In genomic region chr4:83536649-83537352, GRCh38 we compare ENCODE assay signal across 8 cellular contexts. TPM values are rescaled to one million over a fixed set of nuclear protein-coding genes. Genes with fewer than 3 reads are reported as not detected.
A peak's percentile ranks its signal among the peaks of the same experiment; 100 is the strongest.
DNase-seq lines count a peak whose midpoint lies in the region; ATAC-seq and TF ChIP-seq lines count a peak whose summit lies in the region.

No MANE protein-coding gene starts in this region.

- no peak overlapping the region for H4K91ac ChIP-seq in neuronal stem cell (ENCODE audit: low read depth, low read length, poor library complexity)

- peaks cover 13% of the 10 kb centered on the region for H4K20me1 ChIP-seq in PC-3 (ENCODE audit: low read length)

- peaks cover 0 to 9% (median 0%) of the 10 kb centered on the region in 3 donors for H3K36me3 Mint-ChIP-seq in CD8-positive, alpha-beta memory T cell

- H3K4ac ChIP-seq in neuronal stem cell (ENCODE audit: low read length): no peak overlapping the region

- peaks cover 6 to 15% of the 10 kb centered on the region in 2 donors for H3K27me3 Mint-ChIP-seq in CD8-positive, alpha-beta memory T cell

- no peak overlapping the region for H3K27ac ChIP-seq in CD8-positive, alpha-beta memory T cell (ENCODE audit: low read depth, low read length)
- H3K27ac ChIP-seq in PC-3 (ENCODE audit: low read length) (peak overlapping the region; percentile 80), epithelial cell of prostate (peak overlapping the region; percentile 73), neuronal stem cell (replicated peaks; ENCODE audit: low read length) (no peak overlapping the region)

- H3K4me1 ChIP-seq in CD8-positive, alpha-beta memory T cell (ENCODE audit: insufficient read depth, low read length): peaks cover 8% of the 10 kb centered on the region
- H3K4me1 ChIP-seq in PC-3 (ENCODE audit: insufficient read depth, low read length) (peaks cover 33% of the 10 kb centered on the region), neuronal stem cell (ENCODE audit: control insufficient read depth in 2 of 2, insufficient read depth in 1 of 2, low read depth in 1 of 2, low read length in 2 of 2) (peaks cover 4 to 14% of the 10 kb centered on the region in 2 donors)

- H3F3A ChIP-seq in PC-3 (ENCODE audit: low read length, unreplicated experiment): no peaks in the 10 kb centered on the region

- H3K4me3 ChIP-seq in CD8-positive, alpha-beta memory T cell (ENCODE audit: low read length): peak overlapping the region; percentile 72
- H3K4me3 ChIP-seq in PC-3 (ENCODE audit: low read length): peak overlapping the region; percentile 91
- H3K4me3 ChIP-seq in neuronal stem cell (ENCODE audit: low read length in 2 of 2): peak overlapping the region; percentile 36 to 79

- no peak for ATAC-seq in PC-3
- ATAC-seq in HG02938 (IDR thresholded peaks at IDR 0.05; ENCODE audit: unreplicated experiment): no peak

- H3K9ac ChIP-seq in PC-3 (ENCODE audit: low read length): peak overlapping the region; percentile 83
- H3K9ac ChIP-seq in neuronal stem cell (ENCODE audit: low read depth, low read length, poor library complexity): no peak overlapping the region

- POLR2A ChIA-PET in CD8-positive, alpha-beta memory T cell (lab: Charles Lee): interaction anchor here (1.7 kb wide), 1 partner anchor 51 kb away, joined by 5 read pairs; the partner anchor contains the start of gene ABRAXAS1
- POLR2A ChIA-PET in PC-3 (lab: Charles Lee; ENCODE audit: unreplicated experiment): interaction anchor here (1.1 kb wide), 1 partner anchor 17 kb away, joined by 4 read pairs; no protein-coding TSS in a partner anchor

- H3K27me3 ChIP-seq in CD8-positive, alpha-beta memory T cell (ENCODE audit: insufficient read depth, low read length, poor library complexity, severe bottlenecking): no peaks in the 10 kb centered on the region
- H3K27me3 ChIP-seq in PC-3 (ENCODE audit: low read length) (no peaks in the 10 kb centered on the region), neuronal stem cell (ENCODE audit: control insufficient read depth in 3 of 3, insufficient read depth in 3 of 3, low read depth in 1 of 3, low read length in 3 of 3) (peaks cover 9 to 82% (median 47%) of the 10 kb centered on the region in 3 experiments)

- no peak overlapping the region for H2BK5ac ChIP-seq in neuronal stem cell (ENCODE audit: low read length)

- H2BK12ac ChIP-seq in neuronal stem cell (ENCODE audit: low read length): no peak overlapping the region

- WGBS in neuronal stem cell (ENCODE audit: extremely low coverage in 2 of 2, insufficient read length in 2 of 2, insufficient replicate concordance in 1 of 2), 2 donors: no CpG with 5 or more reads among the region's 27 CpGs

- H2BK120ac ChIP-seq in neuronal stem cell (ENCODE audit: low read depth, low read length): no peak overlapping the region

- H3K4me2 ChIP-seq in PC-3 (ENCODE audit: low read length): peak overlapping the region; percentile 97
- H3K4me2 ChIP-seq in neuronal stem cell (ENCODE audit: insufficient read depth, low read length, poor library complexity, severe bottlenecking): peak overlapping the region; percentile 82

- no peaks in the 10 kb centered on the region for H3K36me3 ChIP-seq in CD8-positive, alpha-beta memory T cell (ENCODE audit: insufficient read depth, low read length)
- H3K36me3 ChIP-seq in PC-3 (ENCODE audit: low read depth, low read length): no peaks in the 10 kb centered on the region
- no peaks in the 10 kb centered on the region for H3K36me3 ChIP-seq in neuronal stem cell (replicated peaks in 1 of 2; ENCODE audit: control insufficient read depth in 2 of 2, insufficient read depth in 2 of 2, low read length in 2 of 2)

- H3K27ac Mint-ChIP-seq in CD8-positive, alpha-beta memory T cell: peak overlapping the region in 6 of 8 donors; percentile 2 to 84 (median 20)

- no peak for DNase-seq in CD8-positive, alpha-beta memory T cell
- DNase-seq in PC-3 (no peak), epithelial cell of prostate (ENCODE audit: low read depth, low spot score) (no peak), neuronal stem cell (ENCODE audit: low spot score) (peak; percentile 4), SK-N-DZ (ENCODE audit: low spot score) (no peak), HPDE6-E6E7 (ENCODE audit: extremely low spot score) (no peak), mesenteric fat pad (ENCODE audit: low spot score) (no peak)

- no peak overlapping the region for H2AK5ac ChIP-seq in neuronal stem cell (ENCODE audit: low read depth, low read length)

- CTCF ChIA-PET in CD8-positive, alpha-beta memory T cell (lab: Charles Lee): interaction anchor here (1.4 to 1.6 kb wide), 2 partner anchors 12 to 47 kb away, joined by 4 to 7 read pairs; no protein-coding TSS in a partner anchor
- CTCF ChIA-PET in PC-3 (lab: Charles Lee): no interaction called here

- BruUV-seq in PC-3 (replicated peaks; lab: Mats Ljungman, UMichigan): TSS peak; percentile 32

- H3K14ac ChIP-seq in neuronal stem cell (ENCODE audit: low read length): no peak overlapping the region

- H3K79me2 ChIP-seq in PC-3 (ENCODE audit: low read length): peaks cover 58% of the 10 kb centered on the region

- H2BK15ac ChIP-seq in neuronal stem cell (ENCODE audit: low read length): no peak overlapping the region

- H3K4me1 Mint-ChIP-seq in CD8-positive, alpha-beta memory T cell: peaks cover 17 to 37% (median 18%) of the 10 kb centered on the region in 3 donors

- H3K9me2 ChIP-seq in PC-3 (replicated peaks; ENCODE audit: low read length): no peaks in the 10 kb centered on the region

- peak overlapping the region; percentile 71 for H2AFZ ChIP-seq in PC-3 (ENCODE audit: low read length)
- H2AFZ ChIP-seq in neuronal stem cell (ENCODE audit: low read length): peak overlapping the region; percentile 92

- TF ChIP-seq CTCF in PC-3 (conservative IDR thresholded peaks at IDR 0.05; ENCODE audit: low read depth, low read length): no peak

- peak overlapping the region; percentile 87 to 97 (median 93) for H3K4me3 Mint-ChIP-seq in CD8-positive, alpha-beta memory T cell

- H3K18ac ChIP-seq in neuronal stem cell (ENCODE audit: low read length): no peak overlapping the region

- no peaks in the 10 kb centered on the region for H3K9me3 Mint-ChIP-seq in CD8-positive, alpha-beta memory T cell

- no peaks in the 10 kb centered on the region for H3K79me1 ChIP-seq in neuronal stem cell (ENCODE audit: low read depth, low read length)

- peak overlapping the region; percentile 74 for H3K23ac ChIP-seq in neuronal stem cell (ENCODE audit: low read depth, low read length, poor library complexity)

- H3K9me3 ChIP-seq in CD8-positive, alpha-beta memory T cell (ENCODE audit: low read length): no peaks in the 10 kb centered on the region
- H3K9me3 ChIP-seq in PC-3 (ENCODE audit: low read length): no peaks in the 10 kb centered on the region
- H3K9me3 ChIP-seq in neuronal stem cell (replicated peaks in 1 of 2; ENCODE audit: control insufficient read depth in 2 of 2, insufficient read depth in 1 of 2, low read depth in 1 of 2, low read length in 2 of 2): no peaks in the 10 kb centered on the region

- intact Hi-C loops in PC-3 (cut with micrococcal nuclease): loop anchor here (5.0 kb wide), 1 partner anchor 80 kb away; no protein-coding TSS in a partner anchor

- H4K8ac ChIP-seq in neuronal stem cell (ENCODE audit: low read depth, low read length): no peak overlapping the region

RNA-seq across cellular contexts. Expression of gene GPAT3, which starts 0.9 kb away (rescaled TPM):
- 1 to 10 TPM; 5.4 to 6.2 TPM for total RNA-seq in CD8-positive, alpha-beta memory T cell
- polyA plus RNA-seq in CD8-positive, alpha-beta memory T cell: 6.8 TPM
- total RNA-seq in PC-3 (2014; rRNA removed) (22.5 and 34.2 TPM in 2 replicates), mesenteric fat pad (9.2 TPM)
- 0.13 TPM for polyA plus RNA-seq in neuronal stem cell (2013, experiment 1 of 2)
- 0.06 TPM for polyA plus RNA-seq in neuronal stem cell (2013, experiment 2 of 2)
- not detected in 2 replicates for polyA plus RNA-seq in SK-N-DZ (2014; cell fraction: cytosol; rRNA removed)
- not detected in 2 replicates for polyA plus RNA-seq in SK-N-DZ (2014; cell fraction: nucleus; rRNA removed)

RNA-seq across cellular contexts. Expression of gene ABRAXAS1, which starts 51.9 kb away (rescaled TPM):
- total RNA-seq in CD8-positive, alpha-beta memory T cell: 10 to 100 TPM; 10.8 to 11.0 TPM
- polyA plus RNA-seq in CD8-positive, alpha-beta memory T cell: 8.1 TPM
- 2.6 and 10.3 TPM in 2 replicates for total RNA-seq in PC-3 (2014; rRNA removed)
- polyA plus RNA-seq in neuronal stem cell (2013, experiment 1 of 2): 33.6 TPM
- 34.9 TPM for polyA plus RNA-seq in neuronal stem cell (2013, experiment 2 of 2)
- polyA plus RNA-seq in SK-N-DZ (2014; cell fraction: cytosol; rRNA removed): 10.4 and 10.9 TPM in 2 replicates
- polyA plus RNA-seq in SK-N-DZ (2014; cell fraction: nucleus; rRNA removed): 6.5 and 7.0 TPM in 2 replicates
- total RNA-seq in mesenteric fat pad: 9.0 TPM

Comparison
In these comparisons a context has a peak if more than half of its experiments do, and no peak if none do; other contexts are left out.
1. H3K27ac ChIP-seq: peak in PC-3 (single experiment) and epithelial cell of prostate (single experiment); none in CD8-positive, alpha-beta memory T cell (single experiment) and neuronal stem cell (single experiment).
2. Peak in every context shown above with its lines, with median percentiles within 50 percentile points of each other: H3K4me3 ChIP-seq.